11 cellular contexts compared by ENCODE assay signal in genomic region chr15:74631408-74631807, GRCh38. TPM values are rescaled to one million over a fixed set of nuclear protein-coding genes. Genes with fewer than 3 reads are reported as not detected.
DNase-seq lines count a peak whose midpoint lies in the region; ATAC-seq and TF ChIP-seq lines count a peak whose summit lies in the region.
"Had no signal": no experiment of that assay in that cellular context is flagged by ENCODE, and none has a peak within 500 bp of the region (broad histone marks: within the 10 kb centered on the region; RNA-seq: fewer than 3 reads in every experiment).

No MANE protein-coding gene starts in this region.

- no peak for TF ChIP-seq EP300 in stomach (IDR thresholded peaks at IDR 0.05)

- peaks cover 24% of the 10 kb centered on the region; the same call in 1 of the 2 replicates for H3K36me3 ChIP-seq in GM23248 (ENCODE audit: low read depth)
- H3K36me3 ChIP-seq in WERI-Rb-1: peaks cover 90% of the 10 kb centered on the region
- H3K36me3 ChIP-seq in right lobe of liver: peaks cover 0 to 76% (median 29%) of the 10 kb centered on the region in 4 donors
- peaks cover 58 to 100% (median 99%) of the 10 kb centered on the region in 4 donors for H3K36me3 ChIP-seq in stomach

- 36 to 42% methylated on average over 3 of the region's 3 CpGs for WGBS in GM23248 (ENCODE audit: low coverage in 1 of 2, low lambda C conversion rate in 2 of 2, missing lambda C conversion rate in 2 of 2), 2 experiments
- 25% methylated on average over 3 of the region's 3 CpGs for WGBS in right lobe of liver (ENCODE audit: insufficient coverage, low coverage, low lambda C conversion rate, missing lambda C conversion rate)
- WGBS in stomach, 5 donors: 53 to 71% (median 55%) methylated on average over 3 of the region's 3 CpGs

- no peaks in the 10 kb centered on the region for H3K79me2 ChIP-seq in GM23248 (ENCODE audit: insufficient read depth)

- H3K4me1 ChIP-seq in GM23248 (ENCODE audit: insufficient read depth) (no peaks in the 10 kb centered on the region), right lobe of liver (peaks cover 0 to 11% (median 5%) of the 10 kb centered on the region in 4 donors), stomach (no peaks in the 10 kb centered on the region)
- H3K4me1 ChIP-seq: lower lobe of right lung, testis had no signal

- no peaks in the 10 kb centered on the region for H3K9me2 ChIP-seq in GM23248 (ENCODE audit: insufficient read depth)

- H4K20me1 ChIP-seq in GM23248 (ENCODE audit: insufficient read depth): no peaks in the 10 kb centered on the region

- peak; percentile 32 for DNase-seq in GM23248
- no peak for DNase-seq in WERI-Rb-1
- peak in 1 of 3 donors; percentile 77 for DNase-seq in right lobe of liver
- DNase-seq in stimulated activated naive CD4-positive, alpha-beta T cell (lab: John Stamatoyannopoulos, UW): no peak
- DNase-seq in stomach: no peak
- DNase-seq: foreskin melanocyte, lower lobe of right lung had no signal

- TF ChIP-seq POLR2A in right lobe of liver (IDR thresholded peaks at IDR 0.05) (no peak), stomach (IDR thresholded peaks at IDR 0.05) (no peak)

- peak overlapping the region; percentile 36 for H3K27ac ChIP-seq in 22Rv1
- no peak overlapping the region for H3K27ac ChIP-seq in GM23248
- peak overlapping the region; percentile 46 for H3K27ac ChIP-seq in WERI-Rb-1
- no peak overlapping the region for H3K27ac ChIP-seq in right lobe of liver
- no peak overlapping the region for H3K27ac ChIP-seq in stomach
- H3K27ac ChIP-seq: lower lobe of right lung, testis had no signal

- H3K9ac ChIP-seq in GM23248: no peak overlapping the region

- no peak overlapping the region for H3K4me3 ChIP-seq in GM23248
- no peak overlapping the region for H3K4me3 ChIP-seq in WERI-Rb-1 (ENCODE audit: low read depth, low read length)
- H3K4me3 ChIP-seq in right lobe of liver: no peak overlapping the region
- no peak overlapping the region for H3K4me3 ChIP-seq in stomach
- H3K4me3 ChIP-seq: lower lobe of right lung, testis had no signal

- in situ Hi-C loops in GM23248 (cut with MboI): loop anchor here (5.0 kb wide), 1 partner anchor 136 kb away; no protein-coding TSS in a partner anchor

- intact Hi-C loops in right lobe of liver (cut with DNase I) (loop anchor here in 1 of 2 donors (5.0 to 10.0 kb wide), 2 partner anchors 136 to 257 kb away; no protein-coding TSS in a partner anchor), stomach (cut with DNase I; ENCODE audit: low total_unique reads) (loop anchor here (10.0 kb wide), 1 partner anchor 257 kb away; no protein-coding TSS in a partner anchor)

- H3K27me3 ChIP-seq in GM23248 (replicated peaks; ENCODE audit: insufficient read depth) (no peaks in the 10 kb centered on the region), WERI-Rb-1 (ENCODE audit: insufficient read depth, low read depth, severe bottlenecking) (no peaks in the 10 kb centered on the region), right lobe of liver (no peaks in the 10 kb centered on the region), stomach (no peaks in the 10 kb centered on the region)
- H3K27me3 ChIP-seq: testis had no signal

- peak; percentile 69 to 83 (median 74) for ATAC-seq in right lobe of liver
- ATAC-seq in GM18867 (IDR thresholded peaks at IDR 0.05; ENCODE audit: unreplicated experiment): no peak
- ATAC-seq in GM21515 (IDR thresholded peaks at IDR 0.05; ENCODE audit: unreplicated experiment): no peak

- H3F3A ChIP-seq in GM23248 (ENCODE audit: insufficient read depth): peaks cover 12% of the 10 kb centered on the region; the same call in 1 of the 2 replicates

- no peak overlapping the region for H3K4me2 ChIP-seq in GM23248 (ENCODE audit: unreplicated experiment)

- H3K9me3 ChIP-seq in GM23248 (ENCODE audit: low read depth) (no peaks in the 10 kb centered on the region), WERI-Rb-1 (ENCODE audit: severe bottlenecking) (no peaks in the 10 kb centered on the region), right lobe of liver (no peaks in the 10 kb centered on the region), stomach (no peaks in the 10 kb centered on the region)
- H3K9me3 ChIP-seq: lower lobe of right lung, testis had no signal

- TF ChIP-seq CTCF in 22Rv1 (IDR thresholded peaks at IDR 0.05): no peak
- TF ChIP-seq CTCF in WERI-Rb-1 (IDR thresholded peaks at IDR 0.05; ENCODE audit: low read depth, low read length): no peak
- TF ChIP-seq CTCF in right lobe of liver (IDR thresholded peaks at IDR 0.05): no peak
- TF ChIP-seq CTCF in stomach (IDR thresholded peaks at IDR 0.05): no peak

- no peak overlapping the region for H2AFZ ChIP-seq in GM23248

RNA-seq across cellular contexts. Expression of gene CLK3, which starts 15.8 kb away (rescaled TPM):
- 67.2 and 67.9 TPM in 2 replicates for total RNA-seq in GM23248 (2014; rRNA removed; shearing (Covaris generic))
- polyA plus RNA-seq in GM23248 (2016; fragmentation: Nextera tagmentation; extraction: Ambion mirVana) (40.4 and 41.9 TPM in 2 replicates), stomach (10 to 100 TPM; 47.6 to 71.5 (median 57.1) TPM)
- total RNA-seq in right lobe of liver (10 to 100 TPM; 27.8 to 44.1 (median 33.2) TPM), stomach (100 to 1,000 TPM in 4 of 5 donors, 10 to 100 TPM in 1; 50.1 to 226 (median 120) TPM)

Comparison
In these comparisons a context has a peak if more than half of its experiments do, and no peak if none do; other contexts are left out.
1. H3K27ac ChIP-seq: peak in 22Rv1 (single experiment) and WERI-Rb-1 (single experiment); none in GM23248 (single experiment), right lobe of liver (0 of 3) and stomach (0 of 5).
2. ATAC-seq: peak in right lobe of liver (4 of 4); none in GM18867 (single experiment) and GM21515 (single experiment).